In the genomic region with DNA sequence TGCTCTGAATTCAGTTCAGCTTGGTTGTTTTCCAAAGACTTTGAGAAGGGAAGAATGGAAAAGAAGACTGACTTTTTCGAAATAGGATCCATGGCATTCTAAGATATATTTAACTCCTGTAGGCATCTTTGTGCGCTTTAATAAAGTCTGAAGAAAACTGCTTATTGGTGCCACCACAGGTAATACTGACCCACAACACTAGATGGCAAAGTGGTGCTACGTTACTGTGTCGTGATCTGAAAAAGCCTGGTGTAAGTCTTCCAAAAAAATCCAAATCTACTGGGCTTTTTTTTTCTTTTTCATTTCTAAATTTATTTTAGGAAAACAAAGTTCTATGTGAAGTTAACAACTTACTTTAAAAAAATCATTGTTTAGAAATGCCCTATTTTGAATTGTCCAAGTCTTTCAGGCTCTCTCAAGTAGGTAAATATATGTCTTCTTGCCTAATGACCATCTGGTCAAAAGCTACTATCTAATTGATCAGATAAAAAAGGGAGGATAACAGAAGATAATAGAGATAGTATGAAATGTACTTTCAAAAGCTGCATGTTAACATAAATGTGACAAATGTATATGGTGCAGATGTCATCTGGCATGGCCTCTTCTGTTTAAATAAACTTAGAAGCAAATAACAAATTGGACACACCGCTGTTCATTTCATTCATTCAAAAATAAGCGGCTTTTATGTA, we compare ENCODE assay signal across 8 cellular contexts. TPM values are rescaled to one million over a fixed set of nuclear protein-coding genes. Genes with fewer than 3 reads are reported as not detected.
A peak's percentile ranks its signal among the peaks of the same experiment; 100 is the strongest.
DNase-seq lines count a peak whose midpoint lies in the region; ATAC-seq and TF ChIP-seq lines count a peak whose summit lies in the region.

No MANE protein-coding gene starts in this region.

- no peaks in the 10 kb centered on the region for H3K9me3 Mint-ChIP-seq in HFFc6

- intact Hi-C loops in adrenal gland (cut with DNase I), result loop anchor here in 1 of 2 donors (10.0 kb wide), 1 partner anchor 401 kb away; no protein-coding TSS in a partner anchor

- no peaks in the 10 kb centered on the region for H3K36me3 ChIP-seq in adrenal gland (replicated peaks in 1 of 2)

- ATAC-seq in HG03139 (IDR thresholded peaks at IDR 0.05; ENCODE audit: unreplicated experiment), result no peak

- no peak overlapping the region for H3K27ac ChIP-seq in adrenal gland

- DNase-seq in DMS 273 treated with DMSO at 0.1 percent for 48 hours (lab: John Stamatoyannopoulos, UW), result peak; percentile 8
- peak; percentile 26 for DNase-seq in HFFc6
- peak; percentile 31 for DNase-seq in NCI-H82 treated with DMSO at 0.1 percent for 48 hours (lab: John Stamatoyannopoulos, UW; ENCODE audit: unreplicated experiment)
- peak in 6 of 7 donors; percentile 9 to 60 (median 27) for DNase-seq in adrenal gland
- peak; percentile 11 for DNase-seq in iPS-NIHi11 (ENCODE audit: low spot score)
- peak; percentile 26 to 37 for DNase-seq in stimulated activated CD4-positive, alpha-beta T cell treated with anti-CD3 and anti-CD28 coated beads, Interleukin-2, amount 100 ng/mL, for 24 hours
- DNase-seq in cortex of kidney (lab: John Stamatoyannopoulos, UW), result no peak

- 25 to 34% (median 28%) methylated on average over 6 of the region's 6 CpGs for WGBS in adrenal gland, 4 donors

- peaks cover 12% of the 10 kb centered on the region for H3K27me3 Mint-ChIP-seq in HFFc6 (ENCODE audit: insufficient read depth)

- H3K4me3 Mint-ChIP-seq in HFFc6, result no peak overlapping the region

- H3K4me3 ChIP-seq in adrenal gland, result no peak overlapping the region

- H3K27ac Mint-ChIP-seq in HFFc6, result no peak overlapping the region

- peak; percentile 79 for TF ChIP-seq CTCF in HFFc6 (IDR thresholded peaks at IDR 0.05)
- peak; percentile 47 to 74 (median 66) for TF ChIP-seq CTCF in adrenal gland (IDR thresholded peaks at IDR 0.05)

- H3K36me3 Mint-ChIP-seq in HFFc6 (ENCODE audit: low read depth), result no peaks in the 10 kb centered on the region

- H3K27me3 ChIP-seq in adrenal gland, result peaks cover 6% of the 10 kb centered on the region

- no peak for TF ChIP-seq POLR2A in adrenal gland (IDR thresholded peaks at IDR 0.05)

- H3K4me1 ChIP-seq in adrenal gland (replicated peaks in 1 of 2), result no peaks in the 10 kb centered on the region

- H3K4me1 Mint-ChIP-seq in HFFc6 (ENCODE audit: low read depth), result no peaks in the 10 kb centered on the region

- no peaks in the 10 kb centered on the region for H3K9me3 ChIP-seq in adrenal gland (replicated peaks in 1 of 3)

RNA-seq across cellular contexts. Expression of a gene that starts 47.0 kb away (rescaled TPM):
- 10 to 100 TPM; 17.3 to 22.5 (median 18.5) TPM for total RNA-seq in HFFc6 (2021; fragmentation: NEBNext Ultra II Directional; extraction: Animal tissue kit (Norgen Biotek cat#: 25700))
- 100 to 1,000 TPM in 1 of 8 donors, 10 to 100 TPM in 7; 43.3 to 106 (median 54.2) TPM for total RNA-seq in adrenal gland
- 10 to 100 TPM; 16.8 to 24.3 (median 21.6) TPM for polyA plus RNA-seq in adrenal gland
